In the genomic region with DNA sequence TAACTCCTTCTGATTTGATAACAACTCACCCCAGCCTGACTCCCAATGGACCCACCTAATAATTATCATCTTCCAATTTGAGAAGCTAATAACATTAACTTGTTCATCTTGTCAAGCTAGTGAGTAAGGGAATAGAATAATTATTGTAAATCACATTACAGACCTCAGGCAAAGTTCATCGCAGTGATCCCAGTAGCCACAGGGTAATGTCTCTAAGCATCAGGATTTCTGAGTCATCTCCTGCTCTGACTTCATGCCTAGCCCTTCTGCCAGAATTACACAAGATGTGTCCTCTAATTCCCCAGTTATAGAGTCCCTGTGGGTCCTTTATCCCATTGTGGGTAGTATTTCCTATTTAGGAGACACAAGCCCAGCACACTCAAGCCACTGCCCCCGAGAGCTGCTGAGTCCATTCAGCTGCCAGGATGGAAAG, we compare ENCODE assay signal across 15 cellular contexts.
DNase-seq lines count a peak whose midpoint lies in the region; ATAC-seq and TF ChIP-seq lines count a peak whose summit lies in the region.
"Had no signal": no experiment of that assay in that cellular context is flagged by ENCODE, and none has a peak within 500 bp of the region (broad histone marks: within the 10 kb centered on the region; RNA-seq: fewer than 3 reads in every experiment).

No MANE protein-coding gene starts in this region.

- ATAC-seq in HG02852 (IDR thresholded peaks at IDR 0.05; ENCODE audit: unreplicated experiment) = no peak
- no peak for ATAC-seq in HG02870 (IDR thresholded peaks at IDR 0.05; ENCODE audit: unreplicated experiment)
- ATAC-seq: upper lobe of right lung, WTC11 had no signal

- no peak overlapping the region for H2BK12ac ChIP-seq in mesenchymal stem cell (ENCODE audit: low read length in 2 of 2)

- H3K36me3 ChIP-seq in mesenchymal stem cell (ENCODE audit: control insufficient read depth in 1 of 2, insufficient read depth in 2 of 2, low read depth in 1 of 2, low read length in 2 of 2) = no peaks in the 10 kb centered on the region
- H3K36me3 ChIP-seq: BLaER1, right atrium auricular region, SJCRH30, upper lobe of right lung had no signal

- H3K4me2 ChIP-seq in mesenchymal stem cell (ENCODE audit: low read length, poor library complexity, severe bottlenecking) = no peak overlapping the region
- H3K4me2 ChIP-seq: BLaER1 had no signal

- H2AK5ac ChIP-seq in mesenchymal stem cell (ENCODE audit: low read length, severe bottlenecking) = no peak overlapping the region

- H3K9ac ChIP-seq in mesenchymal stem cell (ENCODE audit: low read length) = no peak overlapping the region
- H3K9ac ChIP-seq: BLaER1 had no signal

- H2AFZ ChIP-seq in mesenchymal stem cell (ENCODE audit: low read depth, low read length) = no peak overlapping the region

- H3K4me3 ChIP-seq in AG09309 (ENCODE audit: control insufficient read depth, low read depth, low read length) (no peak overlapping the region), mesenchymal stem cell (ENCODE audit: insufficient read depth in 1 of 2, low read depth in 1 of 2, low read length in 2 of 2) (no peak overlapping the region)
- H3K4me3 ChIP-seq: BLaER1, right atrium auricular region, SJCRH30, upper lobe of right lung had no signal

- no peak overlapping the region for H3K27ac ChIP-seq in mesenchymal stem cell (ENCODE audit: low read length, poor library complexity, severe bottlenecking)
- H3K27ac ChIP-seq: BLaER1, right atrium auricular region, SJCRH30, upper lobe of right lung had no signal

- H4K91ac ChIP-seq in mesenchymal stem cell (ENCODE audit: low read length) = no peak overlapping the region

- WGBS in mesenchymal stem cell = 27% methylated on average over 1 of the region's 2 CpGs

- H4K8ac ChIP-seq in mesenchymal stem cell (ENCODE audit: low read length) = no peak overlapping the region

- H3K18ac ChIP-seq in mesenchymal stem cell (ENCODE audit: low read depth in 1 of 2, low read length in 2 of 2) = no peak overlapping the region

- H3K79me1 ChIP-seq in mesenchymal stem cell (replicated peaks; ENCODE audit: low read length, poor library complexity, severe bottlenecking) = no peaks in the 10 kb centered on the region

- H3K4me1 ChIP-seq in mesenchymal stem cell (ENCODE audit: control insufficient read depth, insufficient read depth, low read depth, low read length) = peaks cover 1% of the 10 kb centered on the region
- H3K4me1 ChIP-seq: right atrium auricular region, SJCRH30, upper lobe of right lung had no signal

- H3K9me3 ChIP-seq in mesenchymal stem cell (ENCODE audit: control insufficient read depth, low read length) = no peaks in the 10 kb centered on the region
- H3K9me3 ChIP-seq: BLaER1, right atrium auricular region, SJCRH30, upper lobe of right lung had no signal

- no peak overlapping the region for H3K23ac ChIP-seq in mesenchymal stem cell (ENCODE audit: low read length in 2 of 2)

- no peak overlapping the region for H2BK5ac ChIP-seq in mesenchymal stem cell (ENCODE audit: low read depth, low read length, poor library complexity, severe bottlenecking)

- no peak overlapping the region for H3K4ac ChIP-seq in mesenchymal stem cell (ENCODE audit: low read depth in 1 of 2, low read length in 2 of 2)

- no peak overlapping the region for H2BK15ac ChIP-seq in mesenchymal stem cell (ENCODE audit: low read depth, poor library complexity, severe bottlenecking)

- H3K27me3 ChIP-seq in mesenchymal stem cell (ENCODE audit: control insufficient read depth in 1 of 2, insufficient read depth in 1 of 2, low read length in 2 of 2) = no peaks in the 10 kb centered on the region
- H3K27me3 ChIP-seq: BLaER1, right atrium auricular region, SJCRH30, upper lobe of right lung had no signal

- no peak overlapping the region for H3K14ac ChIP-seq in mesenchymal stem cell (ENCODE audit: low read length in 2 of 2)

- H2BK120ac ChIP-seq in mesenchymal stem cell (ENCODE audit: low read depth, low read length) = no peak overlapping the region

- peak; percentile 58 for DNase-seq in AG09309 (ENCODE audit: low read depth)
- DNase-seq in M059J (ENCODE audit: low read depth) = peak; percentile 93
- peak; percentile 26 for DNase-seq in brain pericyte (ENCODE audit: low read depth, low spot score)
- peak; percentile 87 for DNase-seq in mesenchymal stem cell
- DNase-seq in anterior cingulate cortex (lab: John Stamatoyannopoulos, UW) = no peak
- DNase-seq in NCI-H1092 (lab: John Stamatoyannopoulos, UW) = no peak
- DNase-seq: effector memory CD4-positive, alpha-beta T cell; NCI-H748 treated with DMSO at 0.1 percent for 48 hours; upper lobe of right lung had no signal

- TF ChIP-seq CTCF in AG09309 (IDR thresholded peaks at IDR 0.05; ENCODE audit: control insufficient read depth, insufficient read depth, low read depth, low read length, missing control alignments) = no peak

Comparison
In these comparisons a context has a peak if more than half of its experiments do, and no peak if none do; other contexts are left out.
1. DNase-seq: peak in AG09309 (single experiment), M059J (single experiment), brain pericyte (single experiment) and mesenchymal stem cell (single experiment); none in anterior cingulate cortex (0 of 58) and NCI-H1092 (single experiment).